In the genomic region with DNA sequence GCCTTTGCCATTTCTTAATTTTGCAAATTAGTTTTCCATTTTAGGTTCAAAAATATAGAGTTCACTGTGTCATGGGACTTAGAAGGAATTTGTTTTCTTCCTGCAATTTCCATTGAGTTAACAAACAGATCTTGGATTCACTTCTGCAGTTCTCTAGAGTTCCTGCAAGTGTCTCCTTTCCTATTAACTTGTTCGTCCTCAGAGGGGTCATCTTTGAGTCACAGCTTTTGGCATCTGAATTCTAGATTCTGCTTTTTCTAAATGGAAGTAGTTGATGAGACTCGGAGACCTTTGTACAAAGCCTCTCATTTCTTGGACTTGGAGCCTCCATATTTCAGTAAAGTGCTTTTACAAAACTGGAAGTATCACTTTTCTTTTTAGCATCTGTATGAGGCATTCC, we compare ENCODE assay signal across 12 cellular contexts.
DNase-seq lines count a peak whose midpoint lies in the region; ATAC-seq and TF ChIP-seq lines count a peak whose summit lies in the region.
"Had no signal": no experiment of that assay in that cellular context is flagged by ENCODE, and none has a peak within 500 bp of the region (broad histone marks: within the 10 kb centered on the region; RNA-seq: fewer than 3 reads in every experiment).

No MANE protein-coding gene starts in this region.

- TF ChIP-seq CTCF in astrocyte of the cerebellum (IDR thresholded peaks at IDR 0.05; ENCODE audit: low read depth, low read length, missing control alignments), result peak; percentile 39
- peak; percentile 19 for TF ChIP-seq CTCF in lower lobe of right lung (IDR thresholded peaks at IDR 0.05)
- TF ChIP-seq CTCF in ovary (IDR thresholded peaks at IDR 0.05), result no peak

- 30 to 39% (median 31%) methylated on average over 2 of the region's 2 CpGs for WGBS in ovary, 3 donors

- H3K9me3 ChIP-seq in lower lobe of right lung (no peaks in the 10 kb centered on the region), ovary (no peaks in the 10 kb centered on the region)
- H3K9me3 ChIP-seq: ascending aorta had no signal

- TF ChIP-seq EP300 in ovary (IDR thresholded peaks at IDR 0.05), result no peak

- intact Hi-C loops in lower lobe of right lung (cut with DNase I) (no loop called here), ovary (cut with DNase I) (loop anchor here in 2 of 4 donors (10.0 kb wide), 2 partner anchors 394 to 404 kb away; a partner anchor contains a TSS)

- DNase-seq in DMS114 treated with DMSO at 0.1 percent for 48 hours (lab: John Stamatoyannopoulos, UW; ENCODE audit: unreplicated experiment), result peak; percentile 36
- DNase-seq in LHCN-M2 (ENCODE audit: low read depth), result peak; percentile 63
- peak; percentile 2 for DNase-seq in astrocyte of the cerebellum (ENCODE audit: low read depth)
- DNase-seq in lower lobe of right lung, result no peak
- DNase-seq in NCI-H2081 (lab: John Stamatoyannopoulos, UW), result no peak
- DNase-seq in stimulated activated naive CD4-positive, alpha-beta T cell (lab: John Stamatoyannopoulos, UW), result no peak
- no peak for DNase-seq in ovary
- DNase-seq: activated CD4-positive, alpha-beta T cell treated with anti-CD3 and anti-CD28 coated beads for 1 hour; NCI-H510A treated with DMSO at 0.1 percent for 48 hours; stimulated activated CD8-positive, alpha-beta memory T cell treated with anti-CD3 and anti-CD28 coated beads, Interleukin-4, amount 100 ng/mL, for 48 hours had no signal

- in situ Hi-C loops in astrocyte of the cerebellum (cut with HindIII; ENCODE audit: low sequenced_read_pairs), result loop anchor here (10.0 kb wide), 1 partner anchor 404 kb away; no protein-coding TSS in a partner anchor

- no peak overlapping the region for H3K4me3 ChIP-seq in astrocyte of the cerebellum (ENCODE audit: low read depth, low read length)
- H3K4me3 ChIP-seq in lower lobe of right lung, result no peak overlapping the region
- H3K4me3 ChIP-seq in ovary, result no peak overlapping the region
- H3K4me3 ChIP-seq: ascending aorta had no signal

- no peaks in the 10 kb centered on the region for H3K27me3 ChIP-seq in lower lobe of right lung (ENCODE audit: low read depth)
- no peaks in the 10 kb centered on the region for H3K27me3 ChIP-seq in ovary
- H3K27me3 ChIP-seq: ascending aorta had no signal

- H3K36me3 ChIP-seq in lower lobe of right lung, result no peaks in the 10 kb centered on the region
- H3K36me3 ChIP-seq in ovary, result no peaks in the 10 kb centered on the region
- H3K36me3 ChIP-seq: ascending aorta had no signal

- ATAC-seq in lower lobe of right lung, result no peak
- ATAC-seq in GM18511 (IDR thresholded peaks at IDR 0.05; ENCODE audit: unreplicated experiment), result no peak

- no peak for TF ChIP-seq POLR2A in ovary (IDR thresholded peaks at IDR 0.05)

- H3K4me1 ChIP-seq in lower lobe of right lung (no peaks in the 10 kb centered on the region), ovary (ENCODE audit: insufficient read depth) (no peaks in the 10 kb centered on the region)
- H3K4me1 ChIP-seq: ascending aorta had no signal

- no peak overlapping the region for H3K27ac ChIP-seq in lower lobe of right lung
- no peak overlapping the region for H3K27ac ChIP-seq in ovary
- H3K27ac ChIP-seq: ascending aorta had no signal

Comparison
In these comparisons a context has a peak if more than half of its experiments do, and no peak if none do; other contexts are left out.
1. DNase-seq: peak in DMS114 treated with DMSO at 0.1 percent for 48 hours (single experiment), LHCN-M2 (single experiment) and astrocyte of the cerebellum (single experiment); none in lower lobe of right lung (single experiment), NCI-H2081 (0 of 2), stimulated activated naive CD4-positive, alpha-beta T cell (0 of 6) and ovary (0 of 5).
2. CTCF ChIP-seq: peak in astrocyte of the cerebellum (single experiment) and lower lobe of right lung (single experiment); none in ovary (0 of 3).